In the genomic region with DNA sequence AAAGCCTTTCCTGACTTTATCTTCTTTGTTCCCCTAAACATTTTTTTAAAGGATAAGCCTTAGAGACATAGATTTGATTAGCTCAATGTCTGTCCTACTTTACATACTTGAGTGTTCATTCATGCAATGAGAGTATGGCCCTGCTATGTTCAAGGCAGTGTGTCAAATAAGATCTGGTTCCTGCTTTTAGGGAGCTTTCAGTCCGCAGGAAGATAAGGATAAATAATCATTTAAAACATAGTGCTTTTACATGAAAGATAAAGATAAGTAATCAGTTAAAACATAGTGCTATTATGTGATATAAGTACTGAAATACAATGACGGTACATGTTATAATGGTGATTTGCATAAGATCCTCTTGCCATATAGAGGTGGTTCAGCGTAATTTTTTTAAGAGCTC, we compare ENCODE assay signal across 31 cellular contexts.
"Had no signal": no experiment of that assay in that cellular context is flagged by ENCODE, and none has a peak within 500 bp of the region (broad histone marks: within the 10 kb centered on the region; RNA-seq: fewer than 3 reads in every experiment).

No MANE protein-coding gene starts in this region.

- H3K27ac Mint-ChIP-seq: activated CD4-positive, alpha-beta memory T cell treated with anti-CD3 and anti-CD28 coated beads, Interleukin-2, amount 10 ng/mL, durations not matched to agents 7 days and 5 days; activated CD4-positive, alpha-beta T cell treated with anti-CD3 and anti-CD28 coated beads, Interleukin-2, amount 10 ng/mL, durations not matched to agents 7 days and 5 days; activated naive CD4-positive, alpha-beta T cell treated with anti-CD3 and anti-CD28 coated beads, Interleukin-2, amount 10 ng/mL, durations not matched to agents 7 days and 5 days; activated naive CD4-positive, alpha-beta T cell treated with anti-CD3 and anti-CD28 coated beads, Interleukin-2, amount 50 U/mL, for 72 hours; activated naive CD8-positive, alpha-beta T cell treated with anti-CD3 and anti-CD28 coated beads, Interleukin-2, amount 10 ng/mL, durations not matched to agents 7 days and 5 days; activated T-cell treated with anti-CD3 and anti-CD28 coated beads, Interleukin-2, amount 50 U/mL, for 24 hours; activated T-cell treated with anti-CD3 and anti-CD28 coated beads, Interleukin-2, amount 50 U/mL, for 72 hours; brain; endodermal cell had no signal

- H3K9me3 Mint-ChIP-seq: activated naive CD4-positive, alpha-beta T cell treated with anti-CD3 and anti-CD28 coated beads, Interleukin-2, amount 10 ng/mL, durations not matched to agents 7 days and 5 days; activated naive CD8-positive, alpha-beta T cell treated with anti-CD3 and anti-CD28 coated beads, Interleukin-2, amount 10 ng/mL, durations not matched to agents 7 days and 5 days had no signal

- ATAC-seq: activated naive CD4-positive, alpha-beta T cell treated with anti-CD3 and anti-CD28 coated beads, Interleukin-2, amount 50 U/mL, for 72 hours; activated T-cell treated with anti-CD3 and anti-CD28 coated beads, Interleukin-2, amount 50 U/mL, for 72 hours; gastrocnemius medialis; heart left ventricle had no signal

- H3K27me3 ChIP-seq: ascending aorta, breast epithelium, cardiac muscle cell, colonic mucosa, esophagus muscularis mucosa, foreskin keratinocyte, gastrocnemius medialis, heart left ventricle had no signal

- H3K36me3 ChIP-seq: ascending aorta, breast epithelium, cardiac muscle cell, colonic mucosa, esophagus muscularis mucosa, gastrocnemius medialis, heart left ventricle had no signal

- H3K4me1 ChIP-seq: ascending aorta, breast epithelium, colonic mucosa, esophagus muscularis mucosa had no signal

- H3K4me3 ChIP-seq: ascending aorta, breast epithelium, cardiac muscle cell, colonic mucosa, esophagus muscularis mucosa, gastrocnemius medialis, heart left ventricle had no signal

- H3K36me3 Mint-ChIP-seq: activated naive CD4-positive, alpha-beta T cell treated with anti-CD3 and anti-CD28 coated beads, Interleukin-2, amount 10 ng/mL, durations not matched to agents 7 days and 5 days; activated naive CD4-positive, alpha-beta T cell treated with anti-CD3 and anti-CD28 coated beads, Interleukin-2, amount 50 U/mL, for 72 hours; activated naive CD8-positive, alpha-beta T cell treated with anti-CD3 and anti-CD28 coated beads, Interleukin-2, amount 10 ng/mL, durations not matched to agents 7 days and 5 days; brain had no signal

- H3K4me1 Mint-ChIP-seq: activated CD4-positive, alpha-beta memory T cell treated with anti-CD3 and anti-CD28 coated beads, Interleukin-2, amount 10 ng/mL, durations not matched to agents 7 days and 5 days; activated CD4-positive, alpha-beta T cell treated with anti-CD3 and anti-CD28 coated beads, Interleukin-2, amount 10 ng/mL, durations not matched to agents 7 days and 5 days; activated naive CD4-positive, alpha-beta T cell treated with anti-CD3 and anti-CD28 coated beads, Interleukin-2, amount 10 ng/mL, durations not matched to agents 7 days and 5 days; activated naive CD8-positive, alpha-beta T cell treated with anti-CD3 and anti-CD28 coated beads, Interleukin-2, amount 10 ng/mL, durations not matched to agents 7 days and 5 days had no signal

- H3K27me3 Mint-ChIP-seq: activated CD4-positive, alpha-beta memory T cell treated with anti-CD3 and anti-CD28 coated beads, Interleukin-2, amount 10 ng/mL, durations not matched to agents 7 days and 5 days; activated CD4-positive, alpha-beta T cell treated with anti-CD3 and anti-CD28 coated beads, Interleukin-2, amount 10 ng/mL, durations not matched to agents 7 days and 5 days; activated naive CD4-positive, alpha-beta T cell treated with anti-CD3 and anti-CD28 coated beads, Interleukin-2, amount 10 ng/mL, durations not matched to agents 7 days and 5 days; activated naive CD8-positive, alpha-beta T cell treated with anti-CD3 and anti-CD28 coated beads, Interleukin-2, amount 10 ng/mL, durations not matched to agents 7 days and 5 days; activated T-cell treated with anti-CD3 and anti-CD28 coated beads, Interleukin-2, amount 50 U/mL, for 24 hours had no signal

- H3K4me3 Mint-ChIP-seq: activated CD4-positive, alpha-beta memory T cell treated with anti-CD3 and anti-CD28 coated beads, Interleukin-2, amount 10 ng/mL, durations not matched to agents 7 days and 5 days; activated CD4-positive, alpha-beta T cell treated with anti-CD3 and anti-CD28 coated beads, Interleukin-2, amount 10 ng/mL, durations not matched to agents 7 days and 5 days; activated naive CD4-positive, alpha-beta T cell treated with anti-CD3 and anti-CD28 coated beads, Interleukin-2, amount 10 ng/mL, durations not matched to agents 7 days and 5 days; activated naive CD8-positive, alpha-beta T cell treated with anti-CD3 and anti-CD28 coated beads, Interleukin-2, amount 10 ng/mL, durations not matched to agents 7 days and 5 days; activated T-cell treated with anti-CD3 and anti-CD28 coated beads, Interleukin-2, amount 50 U/mL, for 24 hours; activated T-cell treated with anti-CD3 and anti-CD28 coated beads, Interleukin-2, amount 50 U/mL, for 72 hours; brain; endodermal cell had no signal

- H3K9me3 ChIP-seq: ascending aorta, breast epithelium, colonic mucosa, esophagus muscularis mucosa, gastrocnemius medialis had no signal

- H3K27ac ChIP-seq: ascending aorta, breast epithelium, cardiac muscle cell, colonic mucosa, esophagus muscularis mucosa, foreskin keratinocyte, gastrocnemius medialis had no signal

- DNase-seq: activated CD4-positive, alpha-beta memory T cell treated with anti-CD3 and anti-CD28 coated beads, Interleukin-2, amount 10 ng/mL, durations not matched to agents 7 days and 5 days; activated CD4-positive, alpha-beta T cell treated with anti-CD3 and anti-CD28 coated beads for 4 hours; activated CD4-positive, alpha-beta T cell treated with anti-CD3 and anti-CD28 coated beads, Interleukin-2, amount 10 ng/mL, durations not matched to agents 7 days and 5 days; activated CD4-positive, alpha-beta T cell treated with anti-CD3 and anti-CD28 coated beads, Interleukin-2, amount 50 U/mL, for 4 hours; activated CD4-positive, CD25-positive, alpha-beta regulatory T cell; activated CD4-positive, CD25-positive, alpha-beta regulatory T cell treated with anti-CD3 and anti-CD28 coated beads, Interleukin-2, amount 50 U/mL, for 72 hours; activated CD8-positive, alpha-beta memory T cell treated with anti-CD3 and anti-CD28 coated beads, Interleukin-2, amount 50 U/mL, for 48 hours; activated gamma-delta T cell; activated naive CD4-positive, alpha-beta T cell; activated naive CD4-positive, alpha-beta T cell treated with anti-CD3 and anti-CD28 coated beads, Interleukin-2, amount 10 ng/mL, durations not matched to agents 7 days and 5 days; activated naive CD8-positive, alpha-beta T cell treated with anti-CD3 and anti-CD28 coated beads, Interleukin-2, amount 10 ng/mL, durations not matched to agents 7 days and 5 days; activated T-cell treated with anti-CD3 and anti-CD28 coated beads for 4 hours; activated T-cell treated with anti-CD3 and anti-CD28 coated beads, Interleukin-2, amount 50 U/mL, for 24 hours; activated T-cell treated with anti-CD3 and anti-CD28 coated beads, Interleukin-2, amount 50 U/mL, for 72 hours; central memory CD4-positive, alpha-beta T cell; cerebellar nuclear complex; colonic mucosa; effector memory CD4-positive, alpha-beta T cell; endodermal cell; erythroblast; foreskin keratinocyte; gastrocnemius medialis; glutamatergic neuron; heart left ventricle; hypothalamus had no signal
